8 cellular contexts compared by ENCODE assay signal in the genomic region with DNA sequence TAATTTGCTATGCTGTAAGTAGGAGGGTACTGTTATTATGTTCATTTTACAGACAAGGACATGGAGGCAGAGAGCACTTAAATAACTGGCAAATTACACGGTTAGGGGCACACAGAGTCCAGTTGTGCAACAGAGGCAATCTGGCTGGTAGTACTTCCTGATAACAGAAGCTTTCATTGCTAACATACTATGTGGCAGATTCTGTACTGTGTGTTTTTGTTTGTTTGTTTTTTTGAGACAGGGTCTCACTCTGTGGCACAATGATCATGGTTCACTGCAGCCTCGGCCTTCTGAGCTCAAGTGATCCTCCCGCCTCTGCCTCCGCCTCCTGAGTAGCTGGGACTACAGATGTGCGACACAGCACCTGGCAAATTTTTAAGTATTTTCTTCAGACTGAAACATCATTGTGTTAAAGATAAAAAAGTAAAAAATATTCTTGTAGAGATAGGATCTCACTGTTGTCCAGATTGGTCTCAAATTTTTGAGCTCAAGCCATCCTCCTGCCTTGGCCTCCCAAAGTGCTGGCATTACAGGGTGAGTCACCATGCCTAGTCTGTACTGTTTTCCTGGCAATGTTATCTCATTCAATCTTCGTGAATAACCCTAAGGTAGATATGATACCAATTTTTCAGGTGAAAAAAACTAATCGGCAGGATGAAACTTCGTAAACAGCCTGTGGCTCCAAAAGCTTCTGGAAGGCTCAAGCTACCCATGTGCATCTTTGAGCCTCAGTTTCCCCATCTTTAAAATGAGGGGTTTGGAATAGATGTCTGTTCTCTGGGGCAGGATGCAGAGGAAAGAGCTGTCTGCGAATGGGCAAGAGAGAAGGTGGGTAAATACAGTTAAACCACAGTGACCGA. TPM values are rescaled to one million over a fixed set of nuclear protein-coding genes. Genes with fewer than 3 reads are reported as not detected.
A peak's percentile ranks its signal among the peaks of the same experiment; 100 is the strongest.
DNase-seq lines count a peak whose midpoint lies in the region; ATAC-seq and TF ChIP-seq lines count a peak whose summit lies in the region.

No MANE protein-coding gene starts in this region.

- ATAC-seq in GM23338: no peak
- no peak for ATAC-seq in psoas muscle
- ATAC-seq in GM21529 (IDR thresholded peaks at IDR 0.05; ENCODE audit: unreplicated experiment): no peak

- no peaks in the 10 kb centered on the region for H3K79me2 ChIP-seq in GM23338 (replicated peaks; ENCODE audit: insufficient read depth)

- peak overlapping the region; percentile 85 for H3K4me3 Mint-ChIP-seq in GM23338

- H3K27me3 Mint-ChIP-seq in GM23338 (ENCODE audit: insufficient read depth, low read depth, poor library complexity): peaks cover 20% of the 10 kb centered on the region

- H3K4me1 ChIP-seq in GM23338 (ENCODE audit: insufficient read depth) (peaks cover 3% of the 10 kb centered on the region; the same call in 1 of the 2 replicates), psoas muscle (no peaks in the 10 kb centered on the region)

- H3K36me3 ChIP-seq in GM23338 (ENCODE audit: insufficient read depth) (no peaks in the 10 kb centered on the region), psoas muscle (ENCODE audit: insufficient read depth in 1 of 2, low read depth in 1 of 2) (no peaks in the 10 kb centered on the region)

- no peak overlapping the region for H3K27ac Mint-ChIP-seq in GM23338

- intact Hi-C loops in psoas muscle (cut with DNase I): loop anchor here (5.0 kb wide), 2 partner anchors 43 to 68 kb away; partner anchors contain the start of gene PIK3C2A (in 1 of the 2)

- H3K4me2 ChIP-seq in GM23338: peak overlapping the region; percentile 86

- H3K27me3 ChIP-seq in GM23338 (ENCODE audit: insufficient read depth) (peaks cover 16% of the 10 kb centered on the region), psoas muscle (ENCODE audit: insufficient read depth in 3 of 3, low read length in 2 of 3) (no peaks in the 10 kb centered on the region)

- no peaks in the 10 kb centered on the region for H3K9me3 Mint-ChIP-seq in GM23338

- H2AFZ ChIP-seq in GM23338: peak overlapping the region; percentile 98

- H3K9me3 ChIP-seq in psoas muscle: no peaks in the 10 kb centered on the region

- DNase-seq in GM23338 (ENCODE audit: low spot score): no peak
- DNase-seq in RPMI7951 (ENCODE audit: low read depth): peak; percentile 14
- peak; percentile 17 for DNase-seq in epithelial cell of esophagus (ENCODE audit: low read depth)
- DNase-seq in psoas muscle: no peak
- no peak for DNase-seq in retina
- no peak for DNase-seq in Ammon's horn (ENCODE audit: low spot score)
- DNase-seq in D341Med (ENCODE audit: low spot score): no peak

- no peak for TF ChIP-seq CTCF in GM23338 (conservative IDR thresholded peaks at IDR 0.05; ENCODE audit: low read depth in 2 of 2)
- no peak for TF ChIP-seq CTCF in epithelial cell of esophagus (IDR thresholded peaks at IDR 0.05; ENCODE audit: insufficient read depth, low read depth, low read length, missing control alignments)
- TF ChIP-seq CTCF in psoas muscle (IDR thresholded peaks at IDR 0.05): no peak

- no peaks in the 10 kb centered on the region for H3K9me2 ChIP-seq in GM23338 (ENCODE audit: insufficient read depth)

- H3K27ac ChIP-seq in GM23338 (ENCODE audit: low read depth) (no peak overlapping the region), psoas muscle (peak overlapping the region; percentile 89)

- H3K36me3 Mint-ChIP-seq in GM23338 (ENCODE audit: low read depth): no peaks in the 10 kb centered on the region

- WGBS in psoas muscle, 3 donors: 71 to 76% (median 73%) methylated on average over 10 of the region's 10 CpGs

- H4K20me1 ChIP-seq in GM23338 (replicated peaks; ENCODE audit: insufficient read depth): no peaks in the 10 kb centered on the region

- 0 out of 2 replicates have a peak, but pooled peaks cover 2% of the 10 kb centered on the region for H3F3A ChIP-seq in GM23338 (replicated peaks; ENCODE audit: low read depth)

- peaks cover 8% of the 10 kb centered on the region for H3K4me1 Mint-ChIP-seq in GM23338

- H3K4me3 ChIP-seq in GM23338 (peak overlapping the region; percentile 89), epithelial cell of esophagus (ENCODE audit: low read length) (peak overlapping the region; percentile 73), psoas muscle (peak overlapping the region; percentile 97)

TF ChIP-seq in GM23338, 12 proteins besides CTCF, POLR2A, EP300 and RAD21 (continues in another document):
- TF ChIP-seq ETS1 (IDR thresholded peaks at IDR 0.05) (no peak), ZNF331 (CRISPR knock-in tag; IDR thresholded peaks at IDR 0.05; ENCODE audit: low read depth) (no peak), CREB1 (CRISPR knock-in tag; IDR thresholded peaks at IDR 0.05; ENCODE audit: low read depth) (no peak), POLR2AphosphoS5 (IDR thresholded peaks at IDR 0.05; ENCODE audit: low read depth) (no peak)
- TF ChIP-seq, protein P1, sequence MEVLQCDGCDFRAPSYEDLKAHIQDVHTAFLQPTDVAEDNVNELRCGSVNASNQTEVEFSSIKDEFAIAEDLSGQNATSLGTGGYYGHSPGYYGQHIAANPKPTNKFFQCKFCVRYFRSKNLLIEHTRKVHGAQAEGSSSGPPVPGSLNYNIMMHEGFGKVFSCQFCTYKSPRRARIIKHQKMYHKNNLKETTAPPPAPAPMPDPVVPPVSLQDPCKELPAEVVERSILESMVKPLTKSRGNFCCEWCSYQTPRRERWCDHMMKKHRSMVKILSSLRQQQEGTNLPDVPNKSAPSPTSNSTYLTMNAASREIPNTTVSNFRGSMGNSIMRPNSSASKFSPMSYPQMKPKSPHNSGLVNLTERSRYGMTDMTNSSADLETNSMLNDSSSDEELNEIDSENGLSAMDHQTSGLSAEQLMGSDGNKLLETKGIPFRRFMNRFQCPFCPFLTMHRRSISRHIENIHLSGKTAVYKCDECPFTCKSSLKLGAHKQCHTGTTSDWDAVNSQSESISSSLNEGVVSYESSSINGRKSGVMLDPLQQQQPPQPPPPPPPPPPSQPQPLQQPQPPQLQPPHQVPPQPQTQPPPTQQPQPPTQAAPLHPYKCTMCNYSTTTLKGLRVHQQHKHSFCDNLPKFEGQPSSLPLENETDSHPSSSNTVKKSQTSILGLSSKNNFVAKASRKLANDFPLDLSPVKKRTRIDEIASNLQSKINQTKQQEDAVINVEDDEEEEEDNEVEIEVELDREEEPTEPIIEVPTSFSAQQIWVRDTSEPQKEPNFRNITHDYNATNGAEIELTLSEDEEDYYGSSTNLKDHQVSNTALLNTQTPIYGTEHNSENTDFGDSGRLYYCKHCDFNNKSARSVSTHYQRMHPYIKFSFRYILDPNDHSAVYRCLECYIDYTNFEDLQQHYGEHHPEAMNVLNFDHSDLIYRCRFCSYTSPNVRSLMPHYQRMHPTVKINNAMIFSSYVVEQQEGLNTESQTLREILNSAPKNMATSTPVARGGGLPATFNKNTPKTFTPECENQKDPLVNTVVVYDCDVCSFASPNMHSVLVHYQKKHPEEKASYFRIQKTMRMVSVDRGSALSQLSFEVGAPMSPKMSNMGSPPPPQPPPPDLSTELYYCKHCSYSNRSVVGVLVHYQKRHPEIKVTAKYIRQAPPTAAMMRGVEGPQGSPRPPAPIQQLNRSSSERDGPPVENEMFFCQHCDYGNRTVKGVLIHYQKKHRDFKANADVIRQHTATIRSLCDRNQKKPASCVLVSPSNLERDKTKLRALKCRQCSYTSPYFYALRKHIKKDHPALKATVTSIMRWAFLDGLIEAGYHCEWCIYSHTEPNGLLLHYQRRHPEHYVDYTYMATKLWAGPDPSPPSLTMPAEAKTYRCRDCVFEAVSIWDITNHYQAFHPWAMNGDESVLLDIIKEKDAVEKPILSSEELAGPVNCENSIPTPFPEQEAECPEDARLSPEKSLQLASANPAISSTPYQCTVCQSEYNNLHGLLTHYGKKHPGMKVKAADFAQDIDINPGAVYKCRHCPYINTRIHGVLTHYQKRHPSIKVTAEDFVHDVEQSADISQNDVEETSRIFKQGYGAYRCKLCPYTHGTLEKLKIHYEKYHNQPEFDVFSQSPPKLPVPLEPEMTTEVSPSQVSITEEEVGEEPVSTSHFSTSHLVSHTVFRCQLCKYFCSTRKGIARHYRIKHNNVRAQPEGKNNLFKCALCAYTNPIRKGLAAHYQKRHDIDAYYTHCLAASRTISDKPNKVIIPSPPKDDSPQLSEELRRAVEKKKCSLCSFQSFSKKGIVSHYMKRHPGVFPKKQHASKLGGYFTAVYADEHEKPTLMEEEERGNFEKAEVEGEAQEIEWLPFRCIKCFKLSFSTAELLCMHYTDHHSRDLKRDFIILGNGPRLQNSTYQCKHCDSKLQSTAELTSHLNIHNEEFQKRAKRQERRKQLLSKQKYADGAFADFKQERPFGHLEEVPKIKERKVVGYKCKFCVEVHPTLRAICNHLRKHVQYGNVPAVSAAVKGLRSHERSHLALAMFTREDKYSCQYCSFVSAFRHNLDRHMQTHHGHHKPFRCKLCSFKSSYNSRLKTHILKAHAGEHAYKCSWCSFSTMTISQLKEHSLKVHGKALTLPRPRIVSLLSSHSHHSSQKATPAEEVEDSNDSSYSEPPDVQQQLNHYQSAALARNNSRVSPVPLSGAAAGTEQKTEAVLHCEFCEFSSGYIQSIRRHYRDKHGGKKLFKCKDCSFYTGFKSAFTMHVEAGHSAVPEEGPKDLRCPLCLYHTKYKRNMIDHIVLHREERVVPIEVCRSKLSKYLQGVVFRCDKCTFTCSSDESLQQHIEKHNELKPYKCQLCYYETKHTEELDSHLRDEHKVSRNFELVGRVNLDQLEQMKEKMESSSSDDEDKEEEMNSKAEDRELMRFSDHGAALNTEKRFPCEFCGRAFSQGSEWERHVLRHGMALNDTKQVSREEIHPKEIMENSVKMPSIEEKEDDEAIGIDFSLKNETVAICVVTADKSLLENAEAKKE (CRISPR knock-in tag; IDR thresholded peaks at IDR 0.05): no peak

RNA-seq across cellular contexts. Expression of gene NUCB2, which starts 0.9 kb away (rescaled TPM):
- 16.6 and 25.5 TPM in 2 replicates for total RNA-seq in GM23338 (2014; rRNA removed; shearing (Covaris generic))
- polyA plus RNA-seq in GM23338 (2016; fragmentation: Nextera tagmentation; extraction: Ambion mirVana) (61.9 and 86.9 TPM in 2 replicates), psoas muscle (10 to 100 TPM; 24.2 to 35.7 (median 31.5) TPM)
- total RNA-seq in RPMI7951 (2014; rRNA removed; shearing (Covaris generic)): 64.3 and 84.9 TPM in 2 replicates
- total RNA-seq in psoas muscle: 10 to 100 TPM; 20.4 to 42.3 (median 26.8) TPM

Comparison
In these comparisons a context has a peak if more than half of its experiments do, and no peak if none do; other contexts are left out.
1. DNase-seq: peak in RPMI7951 (single experiment) and epithelial cell of esophagus (single experiment); none in GM23338 (single experiment), psoas muscle (0 of 2), retina (single experiment), Ammon's horn (single experiment) and D341Med (single experiment).
2. Peak in every context shown above with its lines, with median percentiles within 50 percentile points of each other: H3K4me3 ChIP-seq.